Comparison of ENCODE assay signal across 28 cellular contexts in genomic region chr1:110533230-110533629, GRCh38. TPM values are rescaled to one million over a fixed set of nuclear protein-coding genes. Genes with fewer than 3 reads are reported as not detected.
DNase-seq lines count a peak whose midpoint lies in the region; ATAC-seq, FAIRE-seq and TF ChIP-seq lines count a peak whose summit lies in the region.
"Had no signal": no experiment of that assay in that cellular context is flagged by ENCODE, and none has a peak within 500 bp of the region (broad histone marks: within the 10 kb centered on the region; RNA-seq: fewer than 3 reads in every experiment).

No MANE protein-coding gene starts in this region.

- H3K4me1 Mint-ChIP-seq in nephron progenitor cell = peaks cover 7% of the 10 kb centered on the region
- H3K4me1 Mint-ChIP-seq: CD4-positive, alpha-beta memory T cell; IgD-negative memory B cell had no signal

- DNase-seq in NCI-H748 (lab: John Stamatoyannopoulos, UW; ENCODE audit: unreplicated experiment) = peak; percentile 61
- no peak for DNase-seq in NCI-H748 treated with DMSO at 0.1 percent for 48 hours (lab: John Stamatoyannopoulos, UW)
- DNase-seq in HCT116 (ENCODE audit: low read depth, low spot score) = no peak
- peak; percentile 27 for DNase-seq in NCI-H345 treated with DMSO at 0.1 percent for 48 hours (lab: John Stamatoyannopoulos, UW; ENCODE audit: unreplicated experiment)
- no peak for DNase-seq in bronchial epithelial cell (ENCODE audit: low read depth)
- DNase-seq in nephron progenitor cell = no peak
- DNase-seq: CD4-positive, alpha-beta memory T cell; DMS79 treated with DMSO at 0.1 percent for 48 hours; GM23248; Karpas-422; MG63; NCI-H1092 treated with DMSO at 0.1 percent for 48 hours; NCI-H187 treated with DMSO at 0.1 percent for 48 hours; NCI-H2171 treated with DMSO at 0.1 percent for 48 hours; NCI-H524; SIG-M5; T-helper 1 cell; T-helper 9 cell had no signal

- H3K4me3 ChIP-seq in HCT116 (replicated peaks in 1 of 2; ENCODE audit: low read depth in 1 of 2, low read length in 2 of 2) (no peak overlapping the region), bronchial epithelial cell (ENCODE audit: low read depth, low read length) (no peak overlapping the region)
- H3K4me3 ChIP-seq: GM23248, HAP-1, MG63 had no signal

- TF ChIP-seq POLR2A in HCT116 (IDR thresholded peaks at IDR 0.05; ENCODE audit: borderline replicate concordance, extremely low read depth, insufficient read depth, insufficient read length) = no peak

- no peaks in the 10 kb centered on the region for H3K79me2 ChIP-seq in HCT116 (ENCODE audit: insufficient read depth, low read length)

- H3K9ac ChIP-seq in HCT116 (ENCODE audit: low read length) = no peak overlapping the region
- H3K9ac ChIP-seq: GM23248 had no signal

- H3K27me3 ChIP-seq in HCT116 (ENCODE audit: insufficient read depth, low read length) (peaks cover 42% of the 10 kb centered on the region), bronchial epithelial cell (ENCODE audit: control insufficient read depth, insufficient read depth, low read length) (no peaks in the 10 kb centered on the region)

- no peaks in the 10 kb centered on the region for H3K4me1 ChIP-seq in HCT116 (ENCODE audit: control insufficient read depth in 1 of 2, insufficient read depth in 2 of 2, low read length in 2 of 2)
- H3K4me1 ChIP-seq: HAP-1 had no signal

- 0 out of 2 replicates have a peak, but pooled peaks have one; percentile 7 for TF ChIP-seq RAD21 in HCT116 (IDR thresholded peaks at IDR 0.05; ENCODE audit: low read depth)

- RAD21 ChIA-PET in HCT116 (lab: Charles Lee; ENCODE audit: low non-redundant PET in 1 of 2, low total read pairs in 2 of 2, uncharacterized antibody in 2 of 2, unreplicated experiment in 2 of 2) = no interaction called here

- H3K36me3 ChIP-seq in HCT116 (ENCODE audit: control insufficient read depth in 1 of 2, insufficient read depth in 2 of 2, low read length in 2 of 2) = no peaks in the 10 kb centered on the region
- no peaks in the 10 kb centered on the region for H3K36me3 ChIP-seq in bronchial epithelial cell (ENCODE audit: control insufficient read depth, insufficient read depth, low read length)
- H3K36me3 ChIP-seq: HAP-1, MG63 had no signal

- H3K27ac ChIP-seq in HCT116 (ENCODE audit: low read depth, low read length) = no peak overlapping the region
- H3K27ac ChIP-seq: GM23248, RWPE1 had no signal

- CTCF ChIA-PET in HCT116 (lab: Charles Lee) = interaction anchor here (1.3 to 1.4 kb wide), 2 partner anchors 8 to 49 kb away, joined by 3 to 4 read pairs; no protein-coding TSS in a partner anchor

- H3K36me3 Mint-ChIP-seq in nephron progenitor cell (ENCODE audit: low read depth) = no peaks in the 10 kb centered on the region
- H3K36me3 Mint-ChIP-seq: CD4-positive, alpha-beta memory T cell; IgD-negative memory B cell had no signal

- no peak overlapping the region for H2AFZ ChIP-seq in HCT116 (ENCODE audit: low read depth, low read length, poor library complexity, severe bottlenecking)
- H2AFZ ChIP-seq: GM23248 had no signal

- H3K4me2 ChIP-seq in HCT116 (ENCODE audit: low read length) = no peak overlapping the region

- H4K20me1 ChIP-seq in HCT116 (ENCODE audit: insufficient read depth) = no peaks in the 10 kb centered on the region

- no peaks in the 10 kb centered on the region for H3K9me2 ChIP-seq in HCT116 (ENCODE audit: insufficient read depth)

- BruUV-seq in HCT116 (replicated peaks; lab: Mats Ljungman, UMichigan) = no TSS peak

- TF ChIP-seq CTCF in HCT116 (IDR thresholded peaks at IDR 0.05 in 2 of 3, conservative IDR thresholded peaks at IDR 0.05 in 1 of 3; ENCODE audit: borderline replicate concordance in 1 of 3, insufficient read depth in 1 of 3, low read depth in 2 of 3, low read length in 2 of 3) (peak in 1 of 3 experiments; percentile 34; a peak in 2 of 6 replicates), bronchial epithelial cell (IDR thresholded peaks at IDR 0.05; ENCODE audit: insufficient read depth, low read length, severe bottlenecking) (no peak), nephron progenitor cell (IDR thresholded peaks at IDR 0.05) (no peak)

- POLR2A ChIA-PET in HCT116 (lab: Charles Lee) = no interaction called here

- 0 out of 2 replicates have a peak, but pooled peaks have one; percentile 62 for ATAC-seq in HCT116
- no peak for ATAC-seq in HG03175 (IDR thresholded peaks at IDR 0.05; ENCODE audit: unreplicated experiment)
- ATAC-seq in GM18907 (IDR thresholded peaks at IDR 0.05; ENCODE audit: unreplicated experiment) = no peak
- ATAC-seq: SK-N-SH treated with all-trans-retinoic acid at 6 μM for 48 hours had no signal

- H3K27ac Mint-ChIP-seq in nephron progenitor cell = no peak overlapping the region
- H3K27ac Mint-ChIP-seq: CD4-positive, alpha-beta memory T cell; IgD-negative memory B cell had no signal

- intact Hi-C loops in HCT116 (cut with micrococcal nuclease) = no loop called here

- no peaks in the 10 kb centered on the region for H3K9me3 Mint-ChIP-seq in nephron progenitor cell
- H3K9me3 Mint-ChIP-seq: CD4-positive, alpha-beta memory T cell; IgD-negative memory B cell had no signal

- H3K4me3 Mint-ChIP-seq in nephron progenitor cell = no peak overlapping the region
- H3K4me3 Mint-ChIP-seq: CD4-positive, alpha-beta memory T cell; IgD-negative memory B cell had no signal

- peak; percentile 75 for FAIRE-seq in bronchial epithelial cell (lab: Jason Lieb, UNC)
- FAIRE-seq: A204.1, D721Med, HTR-8/SVneo had no signal

- peaks cover 54% of the 10 kb centered on the region for H3K27me3 Mint-ChIP-seq in nephron progenitor cell (ENCODE audit: low read depth, poor library complexity)

- H3K9me3 ChIP-seq in HCT116 (ENCODE audit: control insufficient read depth in 1 of 2, insufficient read depth in 1 of 2, low read depth in 1 of 2, low read length in 2 of 2) = no peaks in the 10 kb centered on the region
- H3K9me3 ChIP-seq: HAP-1, MG63 had no signal

TF ChIP-seq in HCT116, 20 proteins besides CTCF, POLR2A, EP300 and RAD21 (continues in another document):
- no peak for TF ChIP-seq ATF3 (IDR thresholded peaks at IDR 0.05)
- TF ChIP-seq EZH2 (IDR thresholded peaks at IDR 0.05) = no peak
- no peak for TF ChIP-seq SP1 (IDR thresholded peaks at IDR 0.05; ENCODE audit: low read depth)
- no peak for TF ChIP-seq SIN3A (IDR thresholded peaks at IDR 0.05; ENCODE audit: low read depth)
- TF ChIP-seq FOSL1 (IDR thresholded peaks at IDR 0.05; ENCODE audit: low read depth) = no peak
- no peak for TF ChIP-seq JUND (IDR thresholded peaks at IDR 0.05)
- TF ChIP-seq REST (IDR thresholded peaks at IDR 0.05; ENCODE audit: low read depth) = no peak
- no peak for TF ChIP-seq CEBPB (IDR thresholded peaks at IDR 0.05; ENCODE audit: low read depth)
- TF ChIP-seq POLR2AphosphoS5 (IDR thresholded peaks at IDR 0.05; ENCODE audit: low read depth, low read length) = no peak
- TF ChIP-seq ZBTB33 (IDR thresholded peaks at IDR 0.05; ENCODE audit: extremely low read depth, insufficient replicate concordance, low read length) = no peak
- no peak for TF ChIP-seq YY1 (IDR thresholded peaks at IDR 0.05; ENCODE audit: extremely low read depth, insufficient replicate concordance, low read depth, low read length)
- TF ChIP-seq EGR1 (IDR thresholded peaks at IDR 0.05; ENCODE audit: low read depth) = no peak
- TF ChIP-seq TCF7L2 (IDR thresholded peaks at IDR 0.05; ENCODE audit: borderline replicate concordance, extremely low read depth, insufficient read depth, insufficient read length) = no peak
- no peak for TF ChIP-seq ZNF274 (IDR thresholded peaks at IDR 0.05; ENCODE audit: low read depth, low read length)
- no peak for TF ChIP-seq SRF (IDR thresholded peaks at IDR 0.05; ENCODE audit: low read depth)

RNA-seq across cellular contexts. Expression of gene KCNA10, which starts 14.3 kb away (rescaled TPM):
- total RNA-seq in HCT116 (2021; ENCODE audit: unreplicated experiment) = not detected
- not detected in 2 replicates for polyA plus RNA-seq in HCT116 (2012)
- total RNA-seq in bronchial epithelial cell = not detected in 2 replicates
- total RNA-seq: CD4-positive, alpha-beta memory T cell; GM23248 had no signal
- polyA plus RNA-seq: BJ; CD4-positive, alpha-beta memory T cell; GM23248; IgD-negative memory B cell had no signal

Comparison
In these comparisons a context has a peak if more than half of its experiments do, and no peak if none do; other contexts are left out.
1. DNase-seq: peak in NCI-H748 (single experiment) and NCI-H345 treated with DMSO at 0.1 percent for 48 hours (single experiment); none in NCI-H748 treated with DMSO at 0.1 percent for 48 hours (single experiment), HCT116 (single experiment), bronchial epithelial cell (single experiment) and nephron progenitor cell (single experiment).